ENCODE assay signal across 31 cellular contexts in genomic region chr6:49647470-49647869, GRCh38. TPM values are rescaled to one million over a fixed set of nuclear protein-coding genes. Genes with fewer than 3 reads are reported as not detected.
"Had no signal": no experiment of that assay in that cellular context is flagged by ENCODE, and none has a peak within 500 bp of the region (broad histone marks: within the 10 kb centered on the region; RNA-seq: fewer than 3 reads in every experiment).

No MANE protein-coding gene starts in this region.

- H3K4me3 Mint-ChIP-seq: stimulated activated effector memory CD8-positive, alpha-beta T cell treated with anti-CD3 and anti-CD28 coated beads, Interleukin-12 subunit alpha, Interleukin-12 subunit beta, amount 100 ng/mL, for 72 hours; stimulated activated memory B cell treated with anti-CD40 and anti-IgM and Interleukin-4, amounts not matched to agents 10 μg/mL and 1 μg/mL and 100 μg/mL, for 72 hours; stimulated activated naive B cell treated with anti-CD40 and anti-IgM and Interleukin-4, amounts not matched to agents 10 μg/mL and 1 μg/mL and 100 μg/mL, for 72 hours; stimulated activated naive CD8-positive, alpha-beta T cell treated with anti-CD3 and anti-CD28 coated beads, Interleukin-15, amount 100 ng/mL, for 72 hours; stimulated activated naive CD8-positive, alpha-beta T cell treated with anti-CD3 and anti-CD28 coated beads, Interleukin-15, Interleukin-2, amounts not matched to agents 100 ng/mL and 50 ng/mL, for 24 hours; type B pancreatic cell had no signal

- FAIRE-seq: urothelium cell line had no signal

- H3K27me3 ChIP-seq: stomach, suprapubic skin, testis, thyroid gland, tibial artery, tibial nerve, transverse colon, upper lobe of left lung, upper lobe of right lung, uterus, vagina had no signal

- H3K9me3 ChIP-seq: stomach, suprapubic skin, testis, thoracic aorta, thyroid gland, tibial artery, tibial nerve, transverse colon, upper lobe of left lung, upper lobe of right lung, uterus, vagina had no signal

- H3K36me3 ChIP-seq: stomach, suprapubic skin, thoracic aorta, thyroid gland, tibial artery, tibial nerve, transverse colon, upper lobe of left lung, upper lobe of right lung, uterus, vagina had no signal

- H3K4me1 Mint-ChIP-seq: stimulated activated effector memory CD8-positive, alpha-beta T cell treated with anti-CD3 and anti-CD28 coated beads, Interleukin-12 subunit alpha, Interleukin-12 subunit beta, amount 100 ng/mL, for 72 hours; stimulated activated memory B cell treated with anti-CD40 and anti-IgM and Interleukin-4, amounts not matched to agents 10 μg/mL and 1 μg/mL and 100 μg/mL, for 72 hours; stimulated activated naive B cell treated with anti-CD40 and anti-IgM and Interleukin-4, amounts not matched to agents 10 μg/mL and 1 μg/mL and 100 μg/mL, for 72 hours; stimulated activated naive CD8-positive, alpha-beta T cell treated with anti-CD3 and anti-CD28 coated beads, Interleukin-15, amount 100 ng/mL, for 72 hours had no signal

- H3K27ac Mint-ChIP-seq: stimulated activated effector memory CD8-positive, alpha-beta T cell treated with anti-CD3 and anti-CD28 coated beads, Interleukin-12 subunit alpha, Interleukin-12 subunit beta, amount 100 ng/mL, for 72 hours; stimulated activated memory B cell treated with anti-CD40 and anti-IgM and Interleukin-4, amounts not matched to agents 10 μg/mL and 1 μg/mL and 100 μg/mL, for 72 hours; stimulated activated naive B cell treated with anti-CD40 and anti-IgM and Interleukin-4, amounts not matched to agents 10 μg/mL and 1 μg/mL and 100 μg/mL, for 72 hours; stimulated activated naive CD8-positive, alpha-beta T cell treated with anti-CD3 and anti-CD28 coated beads, Interleukin-15, amount 100 ng/mL, for 72 hours; stimulated activated naive CD8-positive, alpha-beta T cell treated with anti-CD3 and anti-CD28 coated beads, Interleukin-15, Interleukin-2, amounts not matched to agents 100 ng/mL and 50 ng/mL, for 24 hours; type B pancreatic cell had no signal

- H3K9me3 Mint-ChIP-seq: stimulated activated effector memory CD8-positive, alpha-beta T cell treated with anti-CD3 and anti-CD28 coated beads, Interleukin-12 subunit alpha, Interleukin-12 subunit beta, amount 100 ng/mL, for 72 hours; stimulated activated naive CD8-positive, alpha-beta T cell treated with anti-CD3 and anti-CD28 coated beads, Interleukin-15, amount 100 ng/mL, for 72 hours; stimulated activated naive CD8-positive, alpha-beta T cell treated with anti-CD3 and anti-CD28 coated beads, Interleukin-15, Interleukin-2, amounts not matched to agents 100 ng/mL and 50 ng/mL, for 24 hours; type B pancreatic cell had no signal

- H3K4me3 ChIP-seq: stomach, suprapubic skin, testis, thoracic aorta, thyroid gland, tibial artery, tibial nerve, transverse colon, upper lobe of left lung, upper lobe of right lung, uterus, vagina had no signal

- H3K36me3 Mint-ChIP-seq: stimulated activated effector memory CD8-positive, alpha-beta T cell treated with anti-CD3 and anti-CD28 coated beads, Interleukin-12 subunit alpha, Interleukin-12 subunit beta, amount 100 ng/mL, for 72 hours; stimulated activated memory B cell treated with anti-CD40 and anti-IgM and Interleukin-4, amounts not matched to agents 10 μg/mL and 1 μg/mL and 100 μg/mL, for 72 hours; stimulated activated naive B cell treated with anti-CD40 and anti-IgM and Interleukin-4, amounts not matched to agents 10 μg/mL and 1 μg/mL and 100 μg/mL, for 72 hours; type B pancreatic cell had no signal

- DNase-seq: stimulated activated CD4-positive, alpha-beta T cell treated with anti-CD3 and anti-CD28 coated beads, Interleukin-2, amount 100 ng/mL, for 48 hours; stimulated activated CD4-positive, alpha-beta T cell treated with anti-CD3 and anti-CD28 coated beads, Interleukin-4, amount 100 ng/mL, for 1 hour; stimulated activated CD4-positive, alpha-beta T cell treated with anti-CD3 and anti-CD28 coated beads, Interleukin-4, amount 100 ng/mL, for 24 hours; stimulated activated CD4-positive, alpha-beta T cell treated with anti-CD3 and anti-CD28 coated beads, Interleukin-4, amount 100 ng/mL, for 4 hours; stimulated activated CD8-positive, alpha-beta memory T cell treated with anti-CD3 and anti-CD28 coated beads, Interleukin-4, amount 100 ng/mL, for 48 hours; stimulated activated naive B cell treated with anti-CD40 and anti-IgM and Interleukin-4, amounts not matched to agents 10 μg/mL and 1 μg/mL and 100 μg/mL, for 72 hours; stimulated activated naive CD4-positive, alpha-beta T cell; stimulated activated naive CD4-positive, alpha-beta T cell treated with Interleukin-2 at 50 U/mL for 16 hours; stimulated activated naive CD8-positive, alpha-beta T cell treated with anti-CD3 and anti-CD28 coated beads, Interleukin-15, amount 100 ng/mL, for 72 hours; stimulated activated naive CD8-positive, alpha-beta T cell treated with anti-CD3 and anti-CD28 coated beads, Interleukin-15, Interleukin-2, amounts not matched to agents 100 U/mL and 50 U/mL, for 24 hours; stomach; substantia nigra; testis; thyroid gland; tibial artery; transverse colon; trophoblast cell; upper lobe of left lung; upper lobe of right lung; uterus had no signal

- H3K4me1 ChIP-seq: stomach, suprapubic skin, testis, thyroid gland, tibial artery, tibial nerve, transverse colon, upper lobe of left lung, upper lobe of right lung, uterus, vagina had no signal

- H3K27me3 Mint-ChIP-seq: stimulated activated memory B cell treated with anti-CD40 and anti-IgM and Interleukin-4, amounts not matched to agents 10 μg/mL and 1 μg/mL and 100 μg/mL, for 72 hours; stimulated activated naive B cell treated with anti-CD40 and anti-IgM and Interleukin-4, amounts not matched to agents 10 μg/mL and 1 μg/mL and 100 μg/mL, for 72 hours; stimulated activated naive CD8-positive, alpha-beta T cell treated with anti-CD3 and anti-CD28 coated beads, Interleukin-15, amount 100 ng/mL, for 72 hours; stimulated activated naive CD8-positive, alpha-beta T cell treated with anti-CD3 and anti-CD28 coated beads, Interleukin-15, Interleukin-2, amounts not matched to agents 100 ng/mL and 50 ng/mL, for 24 hours; type B pancreatic cell had no signal

- ATAC-seq: stimulated activated effector memory CD8-positive, alpha-beta T cell treated with anti-CD3 and anti-CD28 coated beads, Interleukin-12 subunit alpha, Interleukin-12 subunit beta, amount 100 ng/mL, for 72 hours; stimulated activated memory B cell treated with anti-CD40 and anti-IgM and Interleukin-4, amounts not matched to agents 10 μg/mL and 1 μg/mL and 100 μg/mL, for 72 hours; stimulated activated naive B cell treated with anti-CD40 and anti-IgM and Interleukin-4, amounts not matched to agents 10 μg/mL and 1 μg/mL and 100 μg/mL, for 72 hours; stimulated activated naive CD8-positive, alpha-beta T cell treated with anti-CD3 and anti-CD28 coated beads, Interleukin-15, amount 100 ng/mL, for 72 hours; stimulated activated naive CD8-positive, alpha-beta T cell treated with anti-CD3 and anti-CD28 coated beads, Interleukin-15, Interleukin-2, amounts not matched to agents 100 U/mL and 50 U/mL, for 24 hours; upper lobe of right lung had no signal

- H3K27ac ChIP-seq: stomach, suprapubic skin, testis, thoracic aorta, thyroid gland, tibial artery, tibial nerve, transverse colon, upper lobe of left lung, upper lobe of right lung, uterus, vagina had no signal

RNA-seq across cellular contexts. Expression of gene RHAG, which starts 10.8 kb away (rescaled TPM):
- total RNA-seq: subcutaneous adipose tissue, testis, thoracic aorta, thyroid gland, upper lobe of right lung, ureter had no signal
